8 cellular contexts compared by ENCODE assay signal in genomic region chr9:93577940-93578682, GRCh38.
DNase-seq lines count a peak whose midpoint lies in the region; TF ChIP-seq lines count a peak whose summit lies in the region.

No MANE protein-coding gene starts in this region.

- TF ChIP-seq CTCF in AG10803 (conservative IDR thresholded peaks at IDR 0.05; ENCODE audit: low read length) (no peak), Loucy (conservative IDR thresholded peaks at IDR 0.05; ENCODE audit: low read length) (no peak)

- H3K27me3 ChIP-seq in Loucy (ENCODE audit: insufficient read depth, low read length, poor library complexity, severe bottlenecking) (no peaks in the 10 kb centered on the region), mucosa of stomach (ENCODE audit: control insufficient read depth, insufficient read depth, low read length) (no peaks in the 10 kb centered on the region)

- no peaks in the 10 kb centered on the region for H3F3A ChIP-seq in Loucy (ENCODE audit: low read depth)

- H3K4me3 ChIP-seq in AG10803 (ENCODE audit: low read length) (peak overlapping the region; percentile 71), Loucy (ENCODE audit: low read length, poor library complexity, severe bottlenecking) (peak overlapping the region; percentile 87), mucosa of stomach (ENCODE audit: low read length) (peak overlapping the region; percentile 55)

- H3K36me3 ChIP-seq in Loucy (ENCODE audit: insufficient read depth, low read length) (no peaks in the 10 kb centered on the region), mucosa of stomach (ENCODE audit: control insufficient read depth, insufficient read depth, low read length) (no peaks in the 10 kb centered on the region)

- no peak for DNase-seq in AG10803 (ENCODE audit: low read depth)
- no peak for DNase-seq in CD1c-positive myeloid dendritic cell (ENCODE audit: extremely low spot score)
- DNase-seq in stimulated activated CD4-positive, alpha-beta T cell treated with anti-CD3 and anti-CD28 coated beads, Interleukin-4, amount 100 ng/mL, for 24 hours: no peak
- no peak for DNase-seq in iPS-NIHi7 (ENCODE audit: extremely low spot score)
- DNase-seq in NCI-H226: no peak

- H3K9ac ChIP-seq in Loucy (ENCODE audit: low read depth, low read length, poor library complexity, severe bottlenecking): peak overlapping the region; percentile 86
- H3K9ac ChIP-seq in mucosa of stomach (ENCODE audit: low read length): peak overlapping the region; percentile 82

- H3K79me2 ChIP-seq in Loucy (ENCODE audit: insufficient read depth, low read length): peaks cover 77% of the 10 kb centered on the region

- peak overlapping the region; percentile 90 for H3K4me2 ChIP-seq in Loucy (ENCODE audit: low read depth, low read length, poor library complexity, severe bottlenecking)

- H3K4me1 ChIP-seq in Loucy (ENCODE audit: insufficient read depth, low read length, poor library complexity, severe bottlenecking) (peaks cover 57% of the 10 kb centered on the region), mucosa of stomach (ENCODE audit: control insufficient read depth, insufficient read depth, low read length) (peaks cover 59% of the 10 kb centered on the region)

- H4K20me1 ChIP-seq in Loucy (ENCODE audit: insufficient read depth, low read length, poor library complexity, severe bottlenecking): peaks cover 41% of the 10 kb centered on the region

- H3K9me2 ChIP-seq in Loucy (replicated peaks; ENCODE audit: low read depth, low read length): no peaks in the 10 kb centered on the region

- H3K9me3 ChIP-seq in Loucy (ENCODE audit: insufficient read depth, low read depth, low read length) (no peaks in the 10 kb centered on the region), mucosa of stomach (ENCODE audit: control insufficient read depth, low read length) (no peaks in the 10 kb centered on the region)

- peak overlapping the region; percentile 65 for H3K27ac ChIP-seq in cingulate gyrus (ENCODE audit: low read depth, low read length)

- H2AFZ ChIP-seq in Loucy (ENCODE audit: low read length): no peak overlapping the region
